ENCODE assay signal across 25 cellular contexts in genomic region chr11:72150882-72151281, GRCh38. TPM values are rescaled to one million over a fixed set of nuclear protein-coding genes. Genes with fewer than 3 reads are reported as not detected.
DNase-seq lines count a peak whose midpoint lies in the region; ATAC-seq, FAIRE-seq and TF ChIP-seq lines count a peak whose summit lies in the region.
"Had no signal": no experiment of that assay in that cellular context is flagged by ENCODE, and none has a peak within 500 bp of the region (broad histone marks: within the 10 kb centered on the region; RNA-seq: fewer than 3 reads in every experiment).

No MANE protein-coding gene starts in this region.

- H3K27me3 ChIP-seq in GM23248 (replicated peaks; ENCODE audit: insufficient read depth) (no peaks in the 10 kb centered on the region), RWPE2 (ENCODE audit: insufficient read depth, poor library complexity, severe bottlenecking) (no peaks in the 10 kb centered on the region), keratinocyte (ENCODE audit: control insufficient read depth, extremely low read depth, insufficient read depth, low read length) (no peaks in the 10 kb centered on the region), esophagus muscularis mucosa (peaks cover 0 to 3% (median 0%) of the 10 kb centered on the region in 4 donors)
- H3K27me3 ChIP-seq: BE2C; BLaER1 treated with 17β-estradiol and CSF1 and Interleukin-3, amounts not matched to agents 10 nM and 100 nM had no signal

- no peak for TF ChIP-seq POLR2A in esophagus muscularis mucosa (IDR thresholded peaks at IDR 0.05; ENCODE audit: low read depth)

- ATAC-seq in RWPE2 (ENCODE audit: low read depth): no peak
- ATAC-seq: A549, GM12878, GM23338, HCT116 had no signal

- H3K4me1 ChIP-seq in GM23248 (ENCODE audit: insufficient read depth) (no peaks in the 10 kb centered on the region; the same call in 1 of the 2 replicates), RWPE2 (ENCODE audit: insufficient read depth, poor library complexity, severe bottlenecking) (peaks cover 8% of the 10 kb centered on the region), keratinocyte (ENCODE audit: control insufficient read depth, extremely low read depth, insufficient read depth, low read length) (peaks cover 7% of the 10 kb centered on the region), esophagus muscularis mucosa (no peaks in the 10 kb centered on the region)
- H3K4me1 ChIP-seq: A549; BLaER1 treated with 17β-estradiol and CSF1 and Interleukin-3, amounts not matched to agents 10 nM and 100 nM had no signal

- intact Hi-C loops in esophagus muscularis mucosa (cut with DNase I): no loop called here

- peaks cover 14% of the 10 kb centered on the region for H3K79me2 ChIP-seq in GM23248 (ENCODE audit: insufficient read depth)
- peaks cover 15% of the 10 kb centered on the region for H3K79me2 ChIP-seq in keratinocyte (ENCODE audit: control insufficient read depth, insufficient read depth, low read length)

- DNase-seq in GM23248 (no peak), RWPE2 (ENCODE audit: low spot score) (no peak), keratinocyte (ENCODE audit: low read depth, low spot score) (no peak), esophagus muscularis mucosa (ENCODE audit: extremely low spot score) (no peak)
- DNase-seq in activated CD4-positive, alpha-beta T cell treated with anti-CD3 and anti-CD28 coated beads, Interleukin-2, amount 50 U/mL, for 48 hours: no peak
- DNase-seq: 8988T; ACHN; AML-193; BE2C; CD4-positive, alpha-beta T cell; CD8-positive, alpha-beta memory T cell; DMS 273 treated with DMSO at 0.1 percent for 48 hours; DMS79; EL; GDM1; H9 had no signal

- TF ChIP-seq CTCF in RWPE2 (IDR thresholded peaks at IDR 0.05; ENCODE audit: poor library complexity, severe bottlenecking): no peak
- TF ChIP-seq CTCF in keratinocyte (optimal IDR thresholded peaks at IDR 0.05 in 1 of 3, IDR thresholded peaks at IDR 0.05 in 1 of 3, conservative IDR thresholded peaks at IDR 0.05 in 1 of 3; ENCODE audit: extremely low read depth in 1 of 3, insufficient read depth in 2 of 3, low read length in 3 of 3): no peak
- TF ChIP-seq CTCF in esophagus muscularis mucosa (IDR thresholded peaks at IDR 0.05): no peak

- FAIRE-seq in keratinocyte (lab: Jason Lieb, UNC): no peak
- FAIRE-seq: A549, D721Med, GM12878, GM19239 had no signal

- H3K4me3 ChIP-seq in GM23248 (peak overlapping the region; percentile 80), RWPE2 (ENCODE audit: severe bottlenecking) (peak overlapping the region; percentile 35), keratinocyte (ENCODE audit: control insufficient read depth in 2 of 3, extremely low read depth in 1 of 3, insufficient read depth in 2 of 3, low read depth in 1 of 3, low read length in 3 of 3) (peak overlapping the region; percentile 49 to 86 (median 80)), esophagus muscularis mucosa (no peak overlapping the region)
- H3K4me3 ChIP-seq: A549; BLaER1 treated with 17β-estradiol and CSF1 and Interleukin-3, amounts not matched to agents 10 nM and 100 nM; GM12878; GM23338 had no signal

- no peaks in the 10 kb centered on the region for H3K9me3 ChIP-seq in GM23248 (ENCODE audit: low read depth)
- no peaks in the 10 kb centered on the region for H3K9me3 ChIP-seq in RWPE2 (ENCODE audit: severe bottlenecking)
- H3K9me3 ChIP-seq in keratinocyte (ENCODE audit: control insufficient read depth, low read depth, low read length): no peaks in the 10 kb centered on the region
- no peaks in the 10 kb centered on the region for H3K9me3 ChIP-seq in esophagus muscularis mucosa
- H3K9me3 ChIP-seq: A549; BE2C; BLaER1 treated with 17β-estradiol and CSF1 and Interleukin-3, amounts not matched to agents 10 nM and 100 nM had no signal

- in situ Hi-C loops in GM23248 (cut with MboI): no loop called here

- H3K9me2 ChIP-seq in GM23248 (ENCODE audit: insufficient read depth): no peaks in the 10 kb centered on the region

- H4K20me1 ChIP-seq in GM23248 (ENCODE audit: insufficient read depth) (no peaks in the 10 kb centered on the region), keratinocyte (ENCODE audit: control insufficient read depth, extremely low read depth, insufficient read depth, low read length) (no peaks in the 10 kb centered on the region)
- H4K20me1 ChIP-seq: BLaER1 treated with 17β-estradiol and CSF1 and Interleukin-3, amounts not matched to agents 10 nM and 100 nM had no signal

- H3K9ac ChIP-seq in GM23248: peak overlapping the region; percentile 86; the same call in 1 of the 2 replicates
- peak overlapping the region; percentile 83 for H3K9ac ChIP-seq in keratinocyte (ENCODE audit: control insufficient read depth, extremely low read depth, insufficient read depth, low read length)
- H3K9ac ChIP-seq: BLaER1 treated with 17β-estradiol and CSF1 and Interleukin-3, amounts not matched to agents 10 nM and 100 nM had no signal

- H3K4me2 ChIP-seq in GM23248 (ENCODE audit: unreplicated experiment) (peak overlapping the region; percentile 91), keratinocyte (ENCODE audit: control insufficient read depth, extremely low read depth, insufficient read depth, low read depth, low read length) (peak overlapping the region; percentile 71)
- H3K4me2 ChIP-seq: BLaER1 treated with 17β-estradiol and CSF1 and Interleukin-3, amounts not matched to agents 10 nM and 100 nM; GM23338 had no signal

- no peak overlapping the region for H3K27ac ChIP-seq in GM23248
- peak overlapping the region; percentile 59 for H3K27ac ChIP-seq in RWPE2 (ENCODE audit: poor library complexity, severe bottlenecking)
- H3K27ac ChIP-seq in keratinocyte (ENCODE audit: control insufficient read depth, insufficient read depth, low read length): no peak overlapping the region
- no peak overlapping the region for H3K27ac ChIP-seq in esophagus muscularis mucosa (replicated peaks in 1 of 4)
- H3K27ac ChIP-seq: A549; BLaER1 treated with 17β-estradiol and CSF1 and Interleukin-3, amounts not matched to agents 10 nM and 100 nM had no signal

- dilution Hi-C loops in keratinocyte (cut with MboI; ENCODE audit: extremely low pct_ligation_motif_present, low sequenced_read_pairs): no loop called here

- no peak overlapping the region for H2AFZ ChIP-seq in GM23248
- H2AFZ ChIP-seq in keratinocyte (ENCODE audit: control insufficient read depth, low read length): no peak overlapping the region
- H2AFZ ChIP-seq: GM23338 had no signal

- WGBS in GM23248 (ENCODE audit: low coverage in 1 of 2, low lambda C conversion rate in 2 of 2, missing lambda C conversion rate in 2 of 2), 2 experiments: 73% methylated on average over 4 of the region's 4 CpGs
- WGBS in esophagus muscularis mucosa: 77% methylated on average over 4 of the region's 4 CpGs

- no peak for TF ChIP-seq EP300 in esophagus muscularis mucosa (IDR thresholded peaks at IDR 0.05)

- peaks cover 12% of the 10 kb centered on the region; the same call in 1 of the 2 replicates for H3F3A ChIP-seq in GM23248 (ENCODE audit: insufficient read depth)

- H3K36me3 ChIP-seq in GM23248 (ENCODE audit: low read depth) (no peaks in the 10 kb centered on the region), RWPE2 (ENCODE audit: low read depth) (peaks cover 44% of the 10 kb centered on the region), keratinocyte (ENCODE audit: control insufficient read depth in 2 of 2, extremely low read depth in 1 of 2, insufficient read depth in 2 of 2, low read length in 2 of 2) (peaks cover 8 to 14% of the 10 kb centered on the region in 2 experiments), esophagus muscularis mucosa (no peaks in the 10 kb centered on the region)
- H3K36me3 ChIP-seq: BE2C; BLaER1 treated with 17β-estradiol and CSF1 and Interleukin-3, amounts not matched to agents 10 nM and 100 nM had no signal

- H3K9me1 ChIP-seq in keratinocyte (ENCODE audit: control insufficient read depth, extremely low read depth, insufficient read depth, low read length): no peaks in the 10 kb centered on the region

RNA-seq across cellular contexts. Expression of gene FOLR3, which starts 15.4 kb away (rescaled TPM):
- total RNA-seq in GM23248 (2014; rRNA removed; shearing (Covaris generic)): 0.43 and 4.3 TPM in 2 replicates
- polyA plus RNA-seq in GM23248 (2016; fragmentation: Nextera tagmentation; extraction: Ambion mirVana) (0.93 and 1.8 TPM in 2 replicates), keratinocyte (21.0 to 74.6 TPM (median 23.5 TPM) in 3 replicates)
- 61.0 TPM for polyA plus RNA-seq in keratinocyte (2011; ENCODE audit: low read depth)
- 46.2 and 68.6 TPM in 2 replicates for polyA plus RNA-seq in keratinocyte (2011; cell fraction: cytosol; rRNA removed)
- 49.4 and 69.7 TPM in 2 replicates for polyA plus RNA-seq in keratinocyte (2011; cell fraction: nucleus; rRNA removed)
- polyA plus RNA-seq in keratinocyte (2012; ENCODE audit: low replicate concordance): 33.1 and 102 TPM in 2 replicates
- polyA minus RNA-seq in keratinocyte: 10.5 to 37.4 TPM (median 11.6 TPM) in 3 replicates
- polyA minus RNA-seq in keratinocyte (2011; cell fraction: cytosol; rRNA and poly(A)+ RNA removed): 29.5 TPM
- polyA minus RNA-seq in keratinocyte (2011; cell fraction: nucleus; rRNA and poly(A)+ RNA removed): 19.4 and 19.9 TPM in 2 replicates
- total RNA-seq in esophagus muscularis mucosa: under 1 TPM in 2 of 4 donors, not detected in 2; 0.50 to 0.83 TPM
- total RNA-seq: CD8-positive, alpha-beta memory T cell; GM12878; GM23338; H4; H9 had no signal
- polyA plus RNA-seq: A549; CD8-positive, alpha-beta memory T cell; GM12878; GM23338 had no signal

RNA-seq across cellular contexts. Expression of gene ANAPC15, which starts 38.4 kb away (rescaled TPM):
- 38.7 TPM in 2 replicates for total RNA-seq in GM23248 (2014; rRNA removed; shearing (Covaris generic))
- polyA plus RNA-seq in GM23248 (2016; fragmentation: Nextera tagmentation; extraction: Ambion mirVana): 57.5 and 62.4 TPM in 2 replicates
- polyA plus RNA-seq in keratinocyte: 42.1 to 90.8 TPM (median 70.9 TPM) in 3 replicates
- 32.4 TPM for polyA plus RNA-seq in keratinocyte (2011; ENCODE audit: low read depth)
- polyA plus RNA-seq in keratinocyte (2011; cell fraction: cytosol; rRNA removed): 67.7 and 99.0 TPM in 2 replicates
- polyA plus RNA-seq in keratinocyte (2011; cell fraction: nucleus; rRNA removed): 24.9 and 32.3 TPM in 2 replicates
- polyA plus RNA-seq in keratinocyte (2012; ENCODE audit: low replicate concordance): 30.4 and 94.9 TPM in 2 replicates
- polyA minus RNA-seq in keratinocyte: 33.1 to 60.4 TPM (median 34.0 TPM) in 3 replicates
- polyA minus RNA-seq in keratinocyte (2011; cell fraction: cytosol; rRNA and poly(A)+ RNA removed): 16.9 TPM
- polyA minus RNA-seq in keratinocyte (2011; cell fraction: nucleus; rRNA and poly(A)+ RNA removed): 3.2 and 6.1 TPM in 2 replicates
- 10 to 100 TPM; 43.5 to 58.1 (median 48.1) TPM for total RNA-seq in esophagus muscularis mucosa

RNA-seq across cellular contexts. Expression of gene FOLR1, which starts 41.1 kb away (rescaled TPM):
- not detected in 2 replicates for total RNA-seq in GM23248 (2014; rRNA removed; shearing (Covaris generic))
- polyA plus RNA-seq in GM23248 (2016; fragmentation: Nextera tagmentation; extraction: Ambion mirVana) (0.24 TPM in 1 of 2 replicates, not detected in the other), keratinocyte (0.13 to 0.50 TPM (median 0.33 TPM) in 3 replicates)
- polyA plus RNA-seq in keratinocyte (2011; ENCODE audit: low read depth): 3.0 TPM
- polyA plus RNA-seq in keratinocyte (2011; cell fraction: cytosol; rRNA removed): 0.24 and 0.26 TPM in 2 replicates
- 3.3 and 4.7 TPM in 2 replicates for polyA plus RNA-seq in keratinocyte (2011; cell fraction: nucleus; rRNA removed)
- 2.7 TPM in 1 of 2 replicates, not detected in the other for polyA plus RNA-seq in keratinocyte (2012; ENCODE audit: low replicate concordance)
- polyA minus RNA-seq in keratinocyte: 0.46 TPM in 1 of 3 replicates, not detected in the others
- 4.8 TPM for polyA minus RNA-seq in keratinocyte (2011; cell fraction: cytosol; rRNA and poly(A)+ RNA removed)
- polyA minus RNA-seq in keratinocyte (2011; cell fraction: nucleus; rRNA and poly(A)+ RNA removed): 1.5 and 1.9 TPM in 2 replicates
- total RNA-seq in esophagus muscularis mucosa: 1 to 10 TPM in 1 of 4 donors, under 1 TPM in 1, not detected in 2; 0.40 to 1.0 TPM
- total RNA-seq: CD4-positive, alpha-beta T cell; CD8-positive, alpha-beta memory T cell; GM12878; GM23338 had no signal
- polyA plus RNA-seq: CD14-positive monocyte; CD8-positive, alpha-beta memory T cell; GM12878 had no signal

RNA-seq across cellular contexts. Expression of gene TOMT, which starts 45.2 kb away (rescaled TPM):
- not detected in 2 replicates for total RNA-seq in GM23248 (2014; rRNA removed; shearing (Covaris generic))
- polyA plus RNA-seq in GM23248 (2016; fragmentation: Nextera tagmentation; extraction: Ambion mirVana): not detected in 2 replicates
- not detected in 3 replicates for polyA plus RNA-seq in keratinocyte
- polyA plus RNA-seq in keratinocyte (2011; ENCODE audit: low read depth): not detected
- polyA plus RNA-seq in keratinocyte (2011; cell fraction: cytosol; rRNA removed): not detected in 2 replicates
- polyA plus RNA-seq in keratinocyte (2011; cell fraction: nucleus; rRNA removed): not detected in 2 replicates
- not detected in 2 replicates for polyA plus RNA-seq in keratinocyte (2012; ENCODE audit: low replicate concordance)
- polyA minus RNA-seq in keratinocyte: not detected in 3 replicates
- not detected for polyA minus RNA-seq in keratinocyte (2011; cell fraction: cytosol; rRNA and poly(A)+ RNA removed)
- polyA minus RNA-seq in keratinocyte (2011; cell fraction: nucleus; rRNA and poly(A)+ RNA removed): not detected in 2 replicates
- not detected for total RNA-seq in esophagus muscularis mucosa
- total RNA-seq: CD4-positive, alpha-beta T cell; CD8-positive, alpha-beta memory T cell; GM12878; GM23338; H4; H9 had no signal
- polyA plus RNA-seq: A549; CD14-positive monocyte; CD8-positive, alpha-beta memory T cell; GM12878; GM23338 had no signal

RNA-seq across cellular contexts. Expression of gene LAMTOR1, which starts 47.8 kb away (rescaled TPM):
- 122 and 132 TPM in 2 replicates for total RNA-seq in GM23248 (2014; rRNA removed; shearing (Covaris generic))
- 142 and 145 TPM in 2 replicates for polyA plus RNA-seq in GM23248 (2016; fragmentation: Nextera tagmentation; extraction: Ambion mirVana)
- 88.5 to 151 TPM (median 131 TPM) in 3 replicates for polyA plus RNA-seq in keratinocyte
- 8.6 TPM for polyA plus RNA-seq in keratinocyte (2011; ENCODE audit: low read depth)
- polyA plus RNA-seq in keratinocyte (2011; cell fraction: cytosol; rRNA removed): 134 and 162 TPM in 2 replicates
- 63.4 and 68.9 TPM in 2 replicates for polyA plus RNA-seq in keratinocyte (2011; cell fraction: nucleus; rRNA removed)
- polyA plus RNA-seq in keratinocyte (2012; ENCODE audit: low replicate concordance): 82.4 and 135 TPM in 2 replicates
- 210 to 319 TPM (median 261 TPM) in 3 replicates for polyA minus RNA-seq in keratinocyte
- polyA minus RNA-seq in keratinocyte (2011; cell fraction: cytosol; rRNA and poly(A)+ RNA removed): 159 TPM
- 28.0 and 29.3 TPM in 2 replicates for polyA minus RNA-seq in keratinocyte (2011; cell fraction: nucleus; rRNA and poly(A)+ RNA removed)
- total RNA-seq in esophagus muscularis mucosa: 100 to 1,000 TPM in 2 of 4 donors, 10 to 100 TPM in 2; 86.8 to 103 (median 98.0) TPM

Comparison
In these comparisons a context has a peak if more than half of its experiments do, and no peak if none do; other contexts are left out.
1. H3K4me3 ChIP-seq: peak in GM23248 (single experiment), RWPE2 (single experiment) and keratinocyte (3 of 3); none in esophagus muscularis mucosa (0 of 4).